In genomic region chr4:13612569-13612968, GRCh38 we compare ENCODE assay signal across 1 cellular context.
TF ChIP-seq lines count a peak whose summit lies in the region.

No MANE protein-coding gene starts in this region.

TF ChIP-seq in GM23338, 12 proteins besides CTCF, POLR2A, EP300 and RAD21 (continued from another document):
- no peak for TF ChIP-seq ZNF462 (CRISPR knock-in tag; IDR thresholded peaks at IDR 0.05)
- TF ChIP-seq NANOG (IDR thresholded peaks at IDR 0.05; ENCODE audit: borderline replicate concordance), result no peak
- no peak for TF ChIP-seq CREB1 (CRISPR knock-in tag; IDR thresholded peaks at IDR 0.05; ENCODE audit: low read depth)
- TF ChIP-seq JUNB (IDR thresholded peaks at IDR 0.05; ENCODE audit: unreplicated experiment), result no peak
- TF ChIP-seq STAT1 (IDR thresholded peaks at IDR 0.05; ENCODE audit: unreplicated experiment), result no peak
- TF ChIP-seq, protein P1, sequence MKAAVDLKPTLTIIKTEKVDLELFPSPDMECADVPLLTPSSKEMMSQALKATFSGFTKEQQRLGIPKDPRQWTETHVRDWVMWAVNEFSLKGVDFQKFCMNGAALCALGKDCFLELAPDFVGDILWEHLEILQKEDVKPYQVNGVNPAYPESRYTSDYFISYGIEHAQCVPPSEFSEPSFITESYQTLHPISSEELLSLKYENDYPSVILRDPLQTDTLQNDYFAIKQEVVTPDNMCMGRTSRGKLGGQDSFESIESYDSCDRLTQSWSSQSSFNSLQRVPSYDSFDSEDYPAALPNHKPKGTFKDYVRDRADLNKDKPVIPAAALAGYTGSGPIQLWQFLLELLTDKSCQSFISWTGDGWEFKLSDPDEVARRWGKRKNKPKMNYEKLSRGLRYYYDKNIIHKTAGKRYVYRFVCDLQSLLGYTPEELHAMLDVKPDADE (IDR thresholded peaks at IDR 0.05), result no peak
- no peak for TF ChIP-seq EZH2phosphoT487 (IDR thresholded peaks at IDR 0.05; ENCODE audit: unreplicated experiment)
- no peak for TF ChIP-seq POLR2AphosphoS5 (IDR thresholded peaks at IDR 0.05; ENCODE audit: low read depth)
- TF ChIP-seq ZNF114 (CRISPR knock-in tag; IDR thresholded peaks at IDR 0.05), result no peak
- TF ChIP-seq, protein P2, sequence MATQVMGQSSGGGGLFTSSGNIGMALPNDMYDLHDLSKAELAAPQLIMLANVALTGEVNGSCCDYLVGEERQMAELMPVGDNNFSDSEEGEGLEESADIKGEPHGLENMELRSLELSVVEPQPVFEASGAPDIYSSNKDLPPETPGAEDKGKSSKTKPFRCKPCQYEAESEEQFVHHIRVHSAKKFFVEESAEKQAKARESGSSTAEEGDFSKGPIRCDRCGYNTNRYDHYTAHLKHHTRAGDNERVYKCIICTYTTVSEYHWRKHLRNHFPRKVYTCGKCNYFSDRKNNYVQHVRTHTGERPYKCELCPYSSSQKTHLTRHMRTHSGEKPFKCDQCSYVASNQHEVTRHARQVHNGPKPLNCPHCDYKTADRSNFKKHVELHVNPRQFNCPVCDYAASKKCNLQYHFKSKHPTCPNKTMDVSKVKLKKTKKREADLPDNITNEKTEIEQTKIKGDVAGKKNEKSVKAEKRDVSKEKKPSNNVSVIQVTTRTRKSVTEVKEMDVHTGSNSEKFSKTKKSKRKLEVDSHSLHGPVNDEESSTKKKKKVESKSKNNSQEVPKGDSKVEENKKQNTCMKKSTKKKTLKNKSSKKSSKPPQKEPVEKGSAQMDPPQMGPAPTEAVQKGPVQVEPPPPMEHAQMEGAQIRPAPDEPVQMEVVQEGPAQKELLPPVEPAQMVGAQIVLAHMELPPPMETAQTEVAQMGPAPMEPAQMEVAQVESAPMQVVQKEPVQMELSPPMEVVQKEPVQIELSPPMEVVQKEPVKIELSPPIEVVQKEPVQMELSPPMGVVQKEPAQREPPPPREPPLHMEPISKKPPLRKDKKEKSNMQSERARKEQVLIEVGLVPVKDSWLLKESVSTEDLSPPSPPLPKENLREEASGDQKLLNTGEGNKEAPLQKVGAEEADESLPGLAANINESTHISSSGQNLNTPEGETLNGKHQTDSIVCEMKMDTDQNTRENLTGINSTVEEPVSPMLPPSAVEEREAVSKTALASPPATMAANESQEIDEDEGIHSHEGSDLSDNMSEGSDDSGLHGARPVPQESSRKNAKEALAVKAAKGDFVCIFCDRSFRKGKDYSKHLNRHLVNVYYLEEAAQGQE (IDR thresholded peaks at IDR 0.05; ENCODE audit: unreplicated experiment), result no peak
- TF ChIP-seq EZH2 (IDR thresholded peaks at IDR 0.05; ENCODE audit: low read depth, unreplicated experiment), result no peak
